7 cellular contexts compared by ENCODE assay signal in the genomic region with DNA sequence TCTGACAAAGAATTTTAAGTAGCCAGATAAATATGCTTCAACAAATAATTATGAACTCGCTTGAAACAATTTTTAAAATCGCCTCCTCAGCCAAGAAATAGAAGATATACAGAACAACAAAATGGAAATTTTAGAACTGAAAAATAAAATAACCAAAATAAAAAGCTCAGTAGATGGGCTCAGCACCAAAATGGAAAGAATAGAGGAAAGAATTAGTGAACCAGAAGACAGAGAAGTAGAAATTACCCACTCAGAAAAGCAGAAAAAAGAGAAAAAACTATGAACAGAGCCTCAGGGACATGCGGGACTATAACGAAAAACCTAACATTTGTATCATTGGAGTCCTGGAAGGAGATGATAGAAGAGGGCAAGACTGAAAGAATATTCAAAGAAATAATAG. TPM values are rescaled to one million over a fixed set of nuclear protein-coding genes. Genes with fewer than 3 reads are reported as not detected.
"Had no signal": no experiment of that assay in that cellular context is flagged by ENCODE, and none has a peak within 500 bp of the region (broad histone marks: within the 10 kb centered on the region; RNA-seq: fewer than 3 reads in every experiment).

No MANE protein-coding gene starts in this region.

- DNase-seq: GF-D8 had no signal

- H3K4me3 ChIP-seq: GM12878 had no signal

- FAIRE-seq: G401.6, GM12878, GM12891, GM18507, GM19239 had no signal

RNA-seq across cellular contexts. Expression of gene PRR5L, which starts 14.2 kb away (rescaled TPM):
- total RNA-seq: G401 had no signal
